1 cellular context compared by ENCODE assay signal in genomic region chr5:172189693-172190296, GRCh38.
TF ChIP-seq lines count a peak whose summit lies in the region.

No MANE protein-coding gene starts in this region.

TF ChIP-seq in GM23338, 12 proteins besides CTCF, POLR2A, EP300 and RAD21 (continued from another document):
- TF ChIP-seq ZNF462 (CRISPR knock-in tag; IDR thresholded peaks at IDR 0.05) (0 out of 2 replicates have a peak, but pooled peaks have one; percentile 8), JUNB (IDR thresholded peaks at IDR 0.05; ENCODE audit: unreplicated experiment) (no peak)
